ENCODE assay signal across 11 cellular contexts in the genomic region with DNA sequence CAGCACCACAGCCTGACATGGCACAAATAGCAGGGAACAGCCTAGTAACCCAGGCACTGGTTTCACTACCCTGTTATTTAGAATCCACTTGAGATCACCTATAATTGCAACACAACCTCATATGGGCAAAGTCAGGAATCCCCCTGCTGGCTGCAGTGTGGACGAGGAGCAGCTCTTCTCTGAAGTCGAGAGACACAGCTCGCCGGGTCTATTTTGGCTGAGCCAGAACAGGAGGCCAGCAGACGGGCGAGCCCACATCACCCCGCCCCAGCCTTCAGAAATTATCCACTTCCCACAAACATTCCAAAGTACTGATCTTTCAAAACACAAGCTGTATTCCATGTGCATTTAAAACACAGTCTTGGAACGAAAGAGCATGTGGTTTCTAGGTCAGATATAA.
A peak's percentile ranks its signal among the peaks of the same experiment; 100 is the strongest.
DNase-seq lines count a peak whose midpoint lies in the region; ATAC-seq, FAIRE-seq and TF ChIP-seq lines count a peak whose summit lies in the region.
"Had no signal": no experiment of that assay in that cellular context is flagged by ENCODE, and none has a peak within 500 bp of the region (broad histone marks: within the 10 kb centered on the region; RNA-seq: fewer than 3 reads in every experiment).

No MANE protein-coding gene starts in this region.

- H3K4me2 ChIP-seq in GM12878 (ENCODE audit: control insufficient read depth, insufficient read depth): no peak overlapping the region

- BruUV-seq in GM12878 (replicated peaks; lab: Mats Ljungman, UMichigan): no TSS peak

- no peaks in the 10 kb centered on the region for H3K9me3 ChIP-seq in GM12878 (replicated peaks; ENCODE audit: control insufficient read depth, insufficient read depth, low read length)
- H3K9me3 ChIP-seq in CD4-positive, alpha-beta memory T cell (ENCODE audit: control insufficient read depth in 1 of 2, low read length in 2 of 2): no peaks in the 10 kb centered on the region

- H3K27me3 Mint-ChIP-seq in CD4-positive, alpha-beta memory T cell: peaks cover 31 to 37% of the 10 kb centered on the region in 2 donors

- H3K9ac ChIP-seq in GM12878 (ENCODE audit: control insufficient read depth, insufficient read depth, low read length): no peak overlapping the region

- H4K20me1 ChIP-seq in GM12878 (ENCODE audit: control insufficient read depth, insufficient read depth): no peaks in the 10 kb centered on the region

- no peak overlapping the region for H3K4me3 ChIP-seq in GM12878
- no peak overlapping the region for H3K4me3 ChIP-seq in CD4-positive, alpha-beta memory T cell (ENCODE audit: low read length in 2 of 2)

- no peak for TF ChIP-seq RAD21 in GM12878 (IDR thresholded peaks at IDR 0.05; ENCODE audit: insufficient read depth, low read depth, low read length)

- H3K4me3 Mint-ChIP-seq in CD4-positive, alpha-beta memory T cell: no peak overlapping the region
- H3K4me3 Mint-ChIP-seq: CD4-positive, CD25-positive, alpha-beta regulatory T cell; central memory CD8-positive, alpha-beta T cell had no signal

- FAIRE-seq in GM12878 (lab: Jason Lieb, UNC) (no peak), GM12892 (lab: Jason Lieb, UNC) (no peak)

- no peak for ATAC-seq in GM12878

- no peaks in the 10 kb centered on the region for H3K4me1 ChIP-seq in GM12878 (ENCODE audit: control insufficient read depth, insufficient read depth, low read length)
- H3K4me1 ChIP-seq in CD4-positive, alpha-beta memory T cell (ENCODE audit: insufficient read depth, low read length): no peaks in the 10 kb centered on the region

- no peaks in the 10 kb centered on the region for H3K79me2 ChIP-seq in GM12878 (ENCODE audit: control insufficient read depth, insufficient read depth, low read length)

- CTCF ChIA-PET in GM12878 (lab: Yijun Ruan, JAX): interaction anchor here (0.9 to 2.3 kb wide), 4 partner anchors 10 to 179 kb away, joined by 3 to 8 read pairs (median 6); a partner anchor contains a TSS
- CTCF ChIA-PET in CD4-positive, alpha-beta memory T cell (lab: Charles Lee; ENCODE audit: partially characterized antibody): interaction anchor here (1.5 to 4.4 kb wide), 3 partner anchors 10 to 856 kb away, joined by 4 to 20 read pairs (median 4); no protein-coding TSS in a partner anchor

- H3K36me3 Mint-ChIP-seq in CD4-positive, alpha-beta memory T cell: no peaks in the 10 kb centered on the region
- H3K36me3 Mint-ChIP-seq: CD4-positive, CD25-positive, alpha-beta regulatory T cell had no signal

- no peaks in the 10 kb centered on the region for H3K9me3 Mint-ChIP-seq in CD4-positive, alpha-beta memory T cell
- H3K9me3 Mint-ChIP-seq: central memory CD8-positive, alpha-beta T cell had no signal

- TF ChIP-seq POLR2A in GM12878 (IDR thresholded peaks at IDR 0.05; ENCODE audit: low read depth, low read length) (no peak), GM12892 (IDR thresholded peaks at IDR 0.05; ENCODE audit: low read depth, low read length) (no peak)

- intact Hi-C loops in GM12878 (cut with micrococcal nuclease; ENCODE audit: unreplicated experiment): no loop called here
- intact Hi-C loops in CD4-positive, alpha-beta memory T cell (cut with micrococcal nuclease): no loop called here

- RAD21 ChIA-PET in GM12878 (lab: Charles Lee; ENCODE audit: unreplicated experiment): no interaction called here

- peaks cover 0 to 4% of the 10 kb centered on the region in 2 experiments; a peak in 1 of 4 replicates for H3K27me3 ChIP-seq in GM12878 (replicated peaks in 1 of 2; ENCODE audit: control insufficient read depth in 2 of 2, insufficient read depth in 2 of 2, low read length in 1 of 2)
- H3K27me3 ChIP-seq in CD4-positive, alpha-beta memory T cell (ENCODE audit: insufficient read depth, low read length): no peaks in the 10 kb centered on the region

- H3K27ac ChIP-seq in GM12878 (ENCODE audit: control insufficient read depth, insufficient read depth): no peak overlapping the region
- no peak overlapping the region for H3K27ac ChIP-seq in CD4-positive, alpha-beta memory T cell (ENCODE audit: low read depth, low read length)

- no peak overlapping the region for H2AFZ ChIP-seq in GM12878 (ENCODE audit: control insufficient read depth, low read depth, low read length)

- WGBS in GM12878 (ENCODE audit: insufficient coverage, insufficient replicate concordance, low lambda C conversion rate, missing lambda C conversion rate): 44% methylated on average over 8 of the region's 8 CpGs

- DNase-seq in A172 (ENCODE audit: low spot score) (peak; percentile 65), HuH-7 (ENCODE audit: low spot score) (peak; percentile 20), GM12878 (ENCODE audit: low read depth, low spot score) (no peak), kidney glomerular epithelial cell (lab: John Stamatoyannopoulos, UW) (peak; percentile 51), GF-D8 (lab: John Stamatoyannopoulos, UW) (no peak), GM12892 (ENCODE audit: insufficient read length) (no peak)
- DNase-seq in CD4-positive, alpha-beta memory T cell: no peak
- no peak for DNase-seq in activated CD4-positive, alpha-beta T cell treated with anti-CD3 and anti-CD28 coated beads, Interleukin-2, amount 50 U/mL, for 48 hours
- DNase-seq: CD4-positive, CD25-positive, alpha-beta regulatory T cell; SIG-M5 had no signal

- peak in 2 of 3 experiments; percentile 7 to 12; a peak in 1 of 6 replicates for TF ChIP-seq CTCF in GM12878 (IDR thresholded peaks at IDR 0.05 in 2 of 3, conservative IDR thresholded peaks at IDR 0.05 in 1 of 3; ENCODE audit: control insufficient read depth in 2 of 3, extremely low read depth in 1 of 3, insufficient read depth in 1 of 3, low read depth in 3 of 3, low read length in 3 of 3)

- no peaks in the 10 kb centered on the region for H3K36me3 ChIP-seq in GM12878 (ENCODE audit: control insufficient read depth in 2 of 2, insufficient read depth in 2 of 2, low read length in 1 of 2)
- no peaks in the 10 kb centered on the region for H3K36me3 ChIP-seq in CD4-positive, alpha-beta memory T cell (ENCODE audit: insufficient read depth, low read length)

- H3K4me1 Mint-ChIP-seq in CD4-positive, alpha-beta memory T cell: peaks cover 0 to 4% (median 2%) of the 10 kb centered on the region in 4 donors
- H3K4me1 Mint-ChIP-seq: CD4-positive, CD25-positive, alpha-beta regulatory T cell; central memory CD8-positive, alpha-beta T cell had no signal

- H3K27ac Mint-ChIP-seq in CD4-positive, alpha-beta memory T cell: no peak overlapping the region
- H3K27ac Mint-ChIP-seq: CD4-positive, CD25-positive, alpha-beta regulatory T cell had no signal

- POLR2A ChIA-PET in GM12878 (lab: Charles Lee): no interaction called here
- POLR2A ChIA-PET in CD4-positive, alpha-beta memory T cell (lab: Charles Lee; ENCODE audit: partially characterized antibody): no interaction called here

- in situ Hi-C loops in GM12878 (cut with MboI): no loop called here

- TF ChIP-seq EP300 in GM12878 (IDR thresholded peaks at IDR 0.05; ENCODE audit: borderline replicate concordance in 1 of 2, control insufficient read depth in 1 of 2, low read depth in 2 of 2, low read length in 2 of 2): no peak

- SMC1A ChIA-PET in GM12878 (lab: Charles Lee; ENCODE audit: uncharacterized antibody, unreplicated experiment): interaction anchor here (0.6 to 0.9 kb wide), 2 partner anchors 12 to 37 kb away, joined by 3 read pairs; no protein-coding TSS in a partner anchor

TF ChIP-seq in GM12878, 131 proteins besides CTCF, POLR2A, EP300 and RAD21 (continues in another document):
- TF ChIP-seq SMARCA5 (IDR thresholded peaks at IDR 0.05) (no peak), FOXM1 (IDR thresholded peaks at IDR 0.05; ENCODE audit: low read depth, low read length) (no peak), NR2C1 (IDR thresholded peaks at IDR 0.05) (no peak), YBX1 (IDR thresholded peaks at IDR 0.05) (no peak), POLR2AphosphoS5 (IDR thresholded peaks at IDR 0.05; ENCODE audit: low read length) (no peak), CHD1 (IDR thresholded peaks at IDR 0.05; ENCODE audit: low read depth, low read length) (no peak), WRNIP1 (IDR thresholded peaks at IDR 0.05; ENCODE audit: borderline replicate concordance, low read depth, low read length) (no peak), NR2F1 (conservative IDR thresholded peaks at IDR 0.05) (no peak), ASH2L (IDR thresholded peaks at IDR 0.05; ENCODE audit: borderline replicate concordance, low read depth) (no peak)
- TF ChIP-seq, protein P1, sequence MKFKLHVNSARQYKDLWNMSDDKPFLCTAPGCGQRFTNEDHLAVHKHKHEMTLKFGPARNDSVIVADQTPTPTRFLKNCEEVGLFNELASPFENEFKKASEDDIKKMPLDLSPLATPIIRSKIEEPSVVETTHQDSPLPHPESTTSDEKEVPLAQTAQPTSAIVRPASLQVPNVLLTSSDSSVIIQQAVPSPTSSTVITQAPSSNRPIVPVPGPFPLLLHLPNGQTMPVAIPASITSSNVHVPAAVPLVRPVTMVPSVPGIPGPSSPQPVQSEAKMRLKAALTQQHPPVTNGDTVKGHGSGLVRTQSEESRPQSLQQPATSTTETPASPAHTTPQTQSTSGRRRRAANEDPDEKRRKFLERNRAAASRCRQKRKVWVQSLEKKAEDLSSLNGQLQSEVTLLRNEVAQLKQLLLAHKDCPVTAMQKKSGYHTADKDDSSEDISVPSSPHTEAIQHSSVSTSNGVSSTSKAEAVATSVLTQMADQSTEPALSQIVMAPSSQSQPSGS (IDR thresholded peaks at IDR 0.05; ENCODE audit: low read length): no peak
- TF ChIP-seq, protein P2, sequence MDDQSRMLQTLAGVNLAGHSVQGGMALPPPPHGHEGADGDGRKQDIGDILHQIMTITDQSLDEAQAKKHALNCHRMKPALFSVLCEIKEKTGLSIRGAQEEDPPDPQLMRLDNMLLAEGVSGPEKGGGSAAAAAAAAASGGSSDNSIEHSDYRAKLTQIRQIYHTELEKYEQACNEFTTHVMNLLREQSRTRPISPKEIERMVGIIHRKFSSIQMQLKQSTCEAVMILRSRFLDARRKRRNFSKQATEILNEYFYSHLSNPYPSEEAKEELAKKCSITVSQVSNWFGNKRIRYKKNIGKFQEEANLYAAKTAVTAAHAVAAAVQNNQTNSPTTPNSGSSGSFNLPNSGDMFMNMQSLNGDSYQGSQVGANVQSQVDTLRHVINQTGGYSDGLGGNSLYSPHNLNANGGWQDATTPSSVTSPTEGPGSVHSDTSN (IDR thresholded peaks at IDR 0.05; ENCODE audit: insufficient replicate concordance, low read depth, low read length): no peak

Comparison
In these comparisons a context has a peak if more than half of its experiments do, and no peak if none do; other contexts are left out.
1. DNase-seq: peak in A172 (single experiment), HuH-7 (single experiment) and kidney glomerular epithelial cell (single experiment); none in GM12878 (single experiment), GF-D8 (single experiment), CD4-positive, alpha-beta memory T cell (0 of 5), GM12892 (single experiment) and activated CD4-positive, alpha-beta T cell treated with anti-CD3 and anti-CD28 coated beads, Interleukin-2, amount 50 U/mL, for 48 hours (0 of 2).